Comparison of ENCODE assay signal across 19 cellular contexts in genomic region chr9:137811283-137811870, GRCh38.
"Had no signal": no experiment of that assay in that cellular context is flagged by ENCODE, and none has a peak within 500 bp of the region (broad histone marks: within the 10 kb centered on the region; RNA-seq: fewer than 3 reads in every experiment).

No MANE protein-coding gene starts in this region.

- DNase-seq: activated CD4-positive, alpha-beta memory T cell treated with anti-CD3 and anti-CD28 coated beads for 36 hours; activated CD4-positive, alpha-beta T cell treated with anti-CD3 and anti-CD28 coated beads for 4 hours; activated gamma-delta T cell treated with Interleukin-2 at 50 U/mL for 16 hours; activated T-cell treated with anti-CD3 and anti-CD28 coated beads for 4 hours; amygdala; colonic mucosa; endodermal cell; hypothalamus; left lung; mammary epithelial cell; naive B cell; stimulated activated CD4-positive, alpha-beta T cell treated with anti-CD3 and anti-CD28 coated beads, Interleukin-4, amount 100 ng/mL, for 1 hour had no signal

- H3K4me1 ChIP-seq: colonic mucosa, left lung had no signal

- FAIRE-seq: frontal cortex, keratinocyte had no signal

- H3K27ac ChIP-seq: cardiac muscle cell, colonic mucosa, epithelial cell of prostate, left lung, thoracic aorta had no signal

- H3K36me3 ChIP-seq: colonic mucosa had no signal

- H3K4me3 ChIP-seq: cardiac muscle cell, colonic mucosa, left lung, smooth muscle cell, thoracic aorta had no signal

- H3K9me3 ChIP-seq: colonic mucosa, left lung, thoracic aorta had no signal

- ATAC-seq: left lung, sciatic nerve had no signal

- H3K27me3 ChIP-seq: cardiac muscle cell, colonic mucosa, left lung had no signal
